Comparison of ENCODE assay signal across 16 cellular contexts in genomic region chr10:131899116-131899690, GRCh38. TPM values are rescaled to one million over a fixed set of nuclear protein-coding genes. Genes with fewer than 3 reads are reported as not detected.
DNase-seq lines count a peak whose midpoint lies in the region; ATAC-seq and TF ChIP-seq lines count a peak whose summit lies in the region.
"Had no signal": no experiment of that assay in that cellular context is flagged by ENCODE, and none has a peak within 500 bp of the region (broad histone marks: within the 10 kb centered on the region; RNA-seq: fewer than 3 reads in every experiment).

No MANE protein-coding gene starts in this region.

- no peaks in the 10 kb centered on the region for H3K36me3 ChIP-seq in Loucy (ENCODE audit: insufficient read depth, low read length)
- no peaks in the 10 kb centered on the region for H3K36me3 ChIP-seq in duodenal mucosa (ENCODE audit: control insufficient read depth in 1 of 2, insufficient read depth in 2 of 2, low read length in 2 of 2)
- H3K36me3 ChIP-seq: cardiac muscle cell, ovary had no signal

- peaks cover 69% of the 10 kb centered on the region for H3K4me1 ChIP-seq in Loucy (ENCODE audit: insufficient read depth, low read length, poor library complexity, severe bottlenecking)
- peaks cover 26 to 33% of the 10 kb centered on the region in 2 donors for H3K4me1 ChIP-seq in duodenal mucosa (ENCODE audit: control insufficient read depth in 1 of 2, insufficient read depth in 2 of 2, low read length in 2 of 2)

- peaks cover 8% of the 10 kb centered on the region; the same call in 1 of the 2 replicates for H3F3A ChIP-seq in Loucy (ENCODE audit: low read depth)

- H3K27ac Mint-ChIP-seq in activated naive CD4-positive, alpha-beta T cell treated with anti-CD3 and anti-CD28 coated beads for 36 hours = no peak overlapping the region
- H3K27ac Mint-ChIP-seq in stimulated activated naive B cell treated with anti-CD40 and anti-IgM and Interleukin-4, amounts not matched to agents 10 μg/mL and 1 μg/mL and 100 μg/mL, for 72 hours = peak overlapping the region; percentile 87

- H3K36me3 Mint-ChIP-seq in activated naive CD4-positive, alpha-beta T cell treated with anti-CD3 and anti-CD28 coated beads for 36 hours (ENCODE audit: low read depth) = peaks cover 5% of the 10 kb centered on the region
- H3K36me3 Mint-ChIP-seq in stimulated activated naive B cell treated with anti-CD40 and anti-IgM and Interleukin-4, amounts not matched to agents 10 μg/mL and 1 μg/mL and 100 μg/mL, for 72 hours = peaks cover 0 to 4% of the 10 kb centered on the region in 2 donors

- H3K9me3 ChIP-seq in Loucy (ENCODE audit: insufficient read depth, low read depth, low read length) = no peaks in the 10 kb centered on the region
- no peaks in the 10 kb centered on the region for H3K9me3 ChIP-seq in duodenal mucosa (ENCODE audit: control insufficient read depth in 1 of 2, low read length in 2 of 2)
- H3K9me3 ChIP-seq: ovary had no signal

- H3K4me3 ChIP-seq in Loucy (ENCODE audit: low read length, poor library complexity, severe bottlenecking) (no peak overlapping the region), duodenal mucosa (ENCODE audit: low read depth in 1 of 2, low read length in 2 of 2) (peak overlapping the region; percentile 63 to 83)

- H4K20me1 ChIP-seq in Loucy (ENCODE audit: insufficient read depth, low read length, poor library complexity, severe bottlenecking) = peaks cover 26% of the 10 kb centered on the region

- H3K27me3 Mint-ChIP-seq in activated naive CD4-positive, alpha-beta T cell treated with anti-CD3 and anti-CD28 coated beads for 36 hours (ENCODE audit: low read depth) = peaks cover 4% of the 10 kb centered on the region
- H3K27me3 Mint-ChIP-seq in stimulated activated naive B cell treated with anti-CD40 and anti-IgM and Interleukin-4, amounts not matched to agents 10 μg/mL and 1 μg/mL and 100 μg/mL, for 72 hours = peaks cover 14 to 19% of the 10 kb centered on the region in 2 donors

- peak overlapping the region; percentile 84 for H3K4me3 Mint-ChIP-seq in activated naive CD4-positive, alpha-beta T cell treated with anti-CD3 and anti-CD28 coated beads for 36 hours
- H3K4me3 Mint-ChIP-seq in stimulated activated naive B cell treated with anti-CD40 and anti-IgM and Interleukin-4, amounts not matched to agents 10 μg/mL and 1 μg/mL and 100 μg/mL, for 72 hours = peak overlapping the region in 1 of 2 donors; percentile 3

- H2AFZ ChIP-seq in Loucy (ENCODE audit: low read length) = no peak overlapping the region

- H3K27ac ChIP-seq in duodenal mucosa (ENCODE audit: low read depth, low read length) = no peak overlapping the region
- H3K27ac ChIP-seq: cardiac muscle cell had no signal

- CTCF ChIA-PET in activated naive CD4-positive, alpha-beta T cell treated with anti-CD3 and anti-CD28 coated beads for 36 hours (lab: Charles Lee) = interaction anchor here (0.6 to 1.4 kb wide), 5 partner anchors 23 to 123 kb away, joined by 3 to 10 read pairs (median 5); no protein-coding TSS in a partner anchor

- TF ChIP-seq CTCF in Loucy (conservative IDR thresholded peaks at IDR 0.05; ENCODE audit: low read length) = no peak

- intact Hi-C loops in activated naive CD4-positive, alpha-beta T cell treated with anti-CD3 and anti-CD28 coated beads for 36 hours (cut with micrococcal nuclease) = no loop called here
- intact Hi-C loops in head of caudate nucleus (cut with DNase I) = no loop called here

- H3K79me2 ChIP-seq in Loucy (ENCODE audit: insufficient read depth, low read length) = peaks cover 32% of the 10 kb centered on the region

- no peaks in the 10 kb centered on the region for H3K9me3 Mint-ChIP-seq in activated naive CD4-positive, alpha-beta T cell treated with anti-CD3 and anti-CD28 coated beads for 36 hours
- no peaks in the 10 kb centered on the region for H3K9me3 Mint-ChIP-seq in stimulated activated naive B cell treated with anti-CD40 and anti-IgM and Interleukin-4, amounts not matched to agents 10 μg/mL and 1 μg/mL and 100 μg/mL, for 72 hours
- H3K9me3 Mint-ChIP-seq: H9, memory B cell had no signal

- peaks cover 33% of the 10 kb centered on the region for H3K4me1 Mint-ChIP-seq in activated naive CD4-positive, alpha-beta T cell treated with anti-CD3 and anti-CD28 coated beads for 36 hours (ENCODE audit: low read depth)
- H3K4me1 Mint-ChIP-seq in stimulated activated naive B cell treated with anti-CD40 and anti-IgM and Interleukin-4, amounts not matched to agents 10 μg/mL and 1 μg/mL and 100 μg/mL, for 72 hours = peaks cover 21 to 29% of the 10 kb centered on the region in 2 donors

- no peaks in the 10 kb centered on the region for H3K27me3 ChIP-seq in Loucy (ENCODE audit: insufficient read depth, low read length, poor library complexity, severe bottlenecking)
- H3K27me3 ChIP-seq in duodenal mucosa (ENCODE audit: control insufficient read depth in 1 of 2, insufficient read depth in 2 of 2, low read length in 2 of 2) = peaks cover 10 to 13% of the 10 kb centered on the region in 2 donors
- H3K27me3 ChIP-seq: foreskin keratinocyte, ovary had no signal

- no peaks in the 10 kb centered on the region for H3K9me2 ChIP-seq in Loucy (replicated peaks; ENCODE audit: low read depth, low read length)

- H3K4me2 ChIP-seq in Loucy (ENCODE audit: low read depth, low read length, poor library complexity, severe bottlenecking) = peak overlapping the region; percentile 86

- H3K9ac ChIP-seq in Loucy (ENCODE audit: low read depth, low read length, poor library complexity, severe bottlenecking) = no peak overlapping the region
- H3K9ac ChIP-seq in duodenal mucosa (ENCODE audit: low read depth in 1 of 2, low read length in 2 of 2) = no peak overlapping the region

- no peak for ATAC-seq in stimulated activated naive B cell treated with anti-CD40 and anti-IgM and Interleukin-4, amounts not matched to agents 10 μg/mL and 1 μg/mL and 100 μg/mL, for 72 hours (replicated peaks)
- ATAC-seq: PC-3 had no signal

- no peak for DNase-seq in activated naive CD4-positive, alpha-beta T cell treated with anti-CD3 and anti-CD28 coated beads for 36 hours
- DNase-seq in activated naive CD4-positive, alpha-beta T cell (lab: John Stamatoyannopoulos, UW) = no peak
- no peak for DNase-seq in stimulated activated naive B cell treated with anti-CD40 and anti-IgM and Interleukin-4, amounts not matched to agents 10 μg/mL and 1 μg/mL and 100 μg/mL, for 72 hours
- DNase-seq in HT-29 (ENCODE audit: low spot score) (no peak), NCI-H1417 (lab: John Stamatoyannopoulos, UW) (no peak), head of caudate nucleus (no peak)
- DNase-seq: activated gamma-delta T cell, foreskin keratinocyte, H9, NCI-H510A, PC-3 had no signal

RNA-seq across cellular contexts. Expression of gene PPP2R2D, which starts 1.6 kb away (rescaled TPM):
- 10 to 100 TPM; 31.5 to 34.7 TPM for total RNA-seq in activated naive CD4-positive, alpha-beta T cell treated with anti-CD3 and anti-CD28 coated beads for 36 hours
- total RNA-seq in HT-29 (2014; rRNA removed; shearing (Covaris generic)) = 30.3 and 37.5 TPM in 2 replicates
